In genomic region chr12:29008786-29009185, GRCh38 we compare ENCODE assay signal across 30 cellular contexts.
A peak's percentile ranks its signal among the peaks of the same experiment; 100 is the strongest.
DNase-seq lines count a peak whose midpoint lies in the region; ATAC-seq and TF ChIP-seq lines count a peak whose summit lies in the region.
"Had no signal": no experiment of that assay in that cellular context is flagged by ENCODE, and none has a peak within 500 bp of the region (broad histone marks: within the 10 kb centered on the region; RNA-seq: fewer than 3 reads in every experiment).

No MANE protein-coding gene starts in this region.

- no peaks in the 10 kb centered on the region for H3K4me1 ChIP-seq in breast epithelium
- no peaks in the 10 kb centered on the region for H3K4me1 ChIP-seq in right lobe of liver
- no peaks in the 10 kb centered on the region for H3K4me1 ChIP-seq in body of pancreas

- POLR2A ChIA-PET in MCF 10A (lab: Yijun Ruan, JAX): no interaction called here

- H3K4me1 Mint-ChIP-seq in MCF 10A (ENCODE audit: insufficient read depth, unreplicated experiment): peaks cover 6% of the 10 kb centered on the region
- H3K4me1 Mint-ChIP-seq: CD14-positive monocyte, H9 had no signal

- no peak overlapping the region for H3K27ac Mint-ChIP-seq in MCF 10A (ENCODE audit: low read depth, unreplicated experiment)
- H3K27ac Mint-ChIP-seq: CD14-positive monocyte; CD8-positive, alpha-beta memory T cell; H9; HFFc6 had no signal

- no peak overlapping the region for H3K4me3 ChIP-seq in breast epithelium
- no peak overlapping the region for H3K4me3 ChIP-seq in right lobe of liver
- H3K4me3 ChIP-seq in body of pancreas: no peak overlapping the region
- H3K4me3 ChIP-seq: MG63, PC-9 had no signal

- DNase-seq in MCF 10A (ENCODE audit: unreplicated experiment) (peak; percentile 22), breast epithelium (ENCODE audit: low spot score in 2 of 2) (no peak), SW480 (ENCODE audit: low spot score) (peak; percentile 8), epithelial cell of prostate (ENCODE audit: low read depth, low spot score) (peak; percentile 6), germinal center (ENCODE audit: low spot score) (no peak), right lobe of liver (no peak), left lobe of liver (ENCODE audit: low spot score) (no peak), body of pancreas (no peak)
- DNase-seq: BE2C; Calu3; CD8-positive, alpha-beta memory T cell; DMS79 treated with DMSO at 0.1 percent for 48 hours; GF-D8; H9; HFFc6; Karpas-422; MG63; NCI-H1105 treated with DMSO at 0.1 percent for 48 hours; NCI-H146; NCI-H1930; NCI-H2107; NCI-H446; NCI-H524 treated with DMSO at 0.1 percent for 48 hours; NCI-H774; PC-9; RPMI8226; SHP77 had no signal

- BruUV-seq in MCF 10A (replicated peaks; lab: Mats Ljungman, UMichigan): no TSS peak

- TF ChIP-seq CTCF in MCF 10A (IDR thresholded peaks at IDR 0.05; ENCODE audit: unreplicated experiment) (no peak), breast epithelium (IDR thresholded peaks at IDR 0.05) (no peak), right lobe of liver (IDR thresholded peaks at IDR 0.05) (no peak), body of pancreas (IDR thresholded peaks at IDR 0.05) (no peak)

- H3K9me3 ChIP-seq in breast epithelium (no peaks in the 10 kb centered on the region), right lobe of liver (no peaks in the 10 kb centered on the region), body of pancreas (no peaks in the 10 kb centered on the region)
- H3K9me3 ChIP-seq: BE2C, MG63 had no signal

- no peak overlapping the region for H3K4me3 Mint-ChIP-seq in MCF 10A (ENCODE audit: unreplicated experiment)
- H3K4me3 Mint-ChIP-seq: CD14-positive monocyte; CD8-positive, alpha-beta memory T cell; H9; HFFc6 had no signal

- WGBS in right lobe of liver (ENCODE audit: insufficient coverage, low coverage, low lambda C conversion rate, missing lambda C conversion rate): 57% methylated on average over 1 of the region's 1 CpG
- WGBS in body of pancreas, 2 donors: 90 to 92% methylated on average over 1 of the region's 1 CpG

- no peaks in the 10 kb centered on the region for H3K27me3 Mint-ChIP-seq in MCF 10A (ENCODE audit: insufficient read depth, unreplicated experiment)

- H3K27me3 ChIP-seq in breast epithelium: no peaks in the 10 kb centered on the region
- H3K27me3 ChIP-seq in right lobe of liver: no peaks in the 10 kb centered on the region
- H3K27me3 ChIP-seq in body of pancreas: no peaks in the 10 kb centered on the region
- H3K27me3 ChIP-seq: BE2C, MG63 had no signal

- H3K27ac ChIP-seq in breast epithelium (no peak overlapping the region), epithelial cell of prostate (peak overlapping the region; percentile 13), right lobe of liver (no peak overlapping the region), body of pancreas (no peak overlapping the region)
- H3K27ac ChIP-seq: 22Rv1, PC-9 had no signal

- CTCF ChIA-PET in MCF 10A (lab: Yijun Ruan, JAX): interaction anchor here (0.6 to 0.7 kb wide), 2 partner anchors 13 to 521 kb away, joined by 3 read pairs; no protein-coding TSS in a partner anchor

- H3K36me3 Mint-ChIP-seq in MCF 10A (ENCODE audit: insufficient read depth, unreplicated experiment): no peaks in the 10 kb centered on the region
- H3K36me3 Mint-ChIP-seq: CD14-positive monocyte; CD8-positive, alpha-beta memory T cell had no signal

- intact Hi-C loops in MCF 10A (cut with micrococcal nuclease) (no loop called here), breast epithelium (cut with DNase I; ENCODE audit: low total_unique reads) (no loop called here), right lobe of liver (cut with DNase I) (no loop called here), body of pancreas (cut with DNase I) (no loop called here)

- H3K9me3 Mint-ChIP-seq in MCF 10A (ENCODE audit: unreplicated experiment): no peaks in the 10 kb centered on the region
- H3K9me3 Mint-ChIP-seq: H9 had no signal

- TF ChIP-seq POLR2A in breast epithelium (IDR thresholded peaks at IDR 0.05) (no peak), right lobe of liver (IDR thresholded peaks at IDR 0.05) (no peak), body of pancreas (IDR thresholded peaks at IDR 0.05) (no peak)

- ATAC-seq in right lobe of liver: no peak
- ATAC-seq in left lobe of liver: no peak
- ATAC-seq in body of pancreas: no peak
- ATAC-seq: HepG2 had no signal

- H3K36me3 ChIP-seq in breast epithelium (no peaks in the 10 kb centered on the region), right lobe of liver (no peaks in the 10 kb centered on the region), body of pancreas (replicated peaks in 1 of 2; ENCODE audit: insufficient read depth in 1 of 2, low read depth in 2 of 2) (no peaks in the 10 kb centered on the region)
- H3K36me3 ChIP-seq: BE2C, MG63 had no signal

Comparison
In these comparisons a context has a peak if more than half of its experiments do, and no peak if none do; other contexts are left out.
1. DNase-seq: peak in MCF 10A (single experiment), SW480 (single experiment) and epithelial cell of prostate (single experiment); none in breast epithelium (0 of 2), germinal center (single experiment), right lobe of liver (0 of 3), left lobe of liver (single experiment) and body of pancreas (0 of 4).